ENCODE assay signal across 2 cellular contexts in the genomic region with DNA sequence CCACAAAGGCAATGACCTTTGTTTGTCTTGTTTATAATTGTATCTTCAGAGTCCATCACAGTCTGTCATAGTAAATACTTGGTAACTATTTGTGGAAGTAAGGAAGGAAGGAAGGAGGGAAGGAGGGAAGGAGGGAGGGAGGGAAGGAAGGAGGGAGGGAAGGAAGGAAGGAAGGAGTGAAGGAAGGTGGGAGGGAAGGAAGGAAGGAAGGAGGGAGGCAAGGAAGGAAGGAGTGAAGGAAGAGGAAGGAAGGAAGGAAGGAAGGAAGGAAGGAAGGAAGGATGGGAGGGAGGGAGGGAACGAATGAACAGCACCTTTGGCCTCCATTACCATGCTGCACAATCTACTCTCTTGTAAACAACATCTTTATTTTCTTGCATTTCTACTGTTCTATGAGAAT.
TF ChIP-seq lines count a peak whose summit lies in the region.

No MANE protein-coding gene starts in this region.

TF ChIP-seq in HepG2, 621 proteins besides CTCF, POLR2A, EP300 and RAD21:
- TF ChIP-seq PRMT3 (CRISPR knock-in tag; IDR thresholded peaks at IDR 0.05; ENCODE audit: borderline replicate concordance, low read depth), result no peak
- TF ChIP-seq HNRNPK (IDR thresholded peaks at IDR 0.05; ENCODE audit: low read depth, low read length, poor library complexity, severe bottlenecking), result peak; percentile 62
- TF ChIP-seq, protein P1, sequence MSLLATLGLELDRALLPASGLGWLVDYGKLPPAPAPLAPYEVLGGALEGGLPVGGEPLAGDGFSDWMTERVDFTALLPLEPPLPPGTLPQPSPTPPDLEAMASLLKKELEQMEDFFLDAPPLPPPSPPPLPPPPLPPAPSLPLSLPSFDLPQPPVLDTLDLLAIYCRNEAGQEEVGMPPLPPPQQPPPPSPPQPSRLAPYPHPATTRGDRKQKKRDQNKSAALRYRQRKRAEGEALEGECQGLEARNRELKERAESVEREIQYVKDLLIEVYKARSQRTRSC (CRISPR knock-in tag; IDR thresholded peaks at IDR 0.05; ENCODE audit: low read depth), result no peak
- TF ChIP-seq, protein P2, sequence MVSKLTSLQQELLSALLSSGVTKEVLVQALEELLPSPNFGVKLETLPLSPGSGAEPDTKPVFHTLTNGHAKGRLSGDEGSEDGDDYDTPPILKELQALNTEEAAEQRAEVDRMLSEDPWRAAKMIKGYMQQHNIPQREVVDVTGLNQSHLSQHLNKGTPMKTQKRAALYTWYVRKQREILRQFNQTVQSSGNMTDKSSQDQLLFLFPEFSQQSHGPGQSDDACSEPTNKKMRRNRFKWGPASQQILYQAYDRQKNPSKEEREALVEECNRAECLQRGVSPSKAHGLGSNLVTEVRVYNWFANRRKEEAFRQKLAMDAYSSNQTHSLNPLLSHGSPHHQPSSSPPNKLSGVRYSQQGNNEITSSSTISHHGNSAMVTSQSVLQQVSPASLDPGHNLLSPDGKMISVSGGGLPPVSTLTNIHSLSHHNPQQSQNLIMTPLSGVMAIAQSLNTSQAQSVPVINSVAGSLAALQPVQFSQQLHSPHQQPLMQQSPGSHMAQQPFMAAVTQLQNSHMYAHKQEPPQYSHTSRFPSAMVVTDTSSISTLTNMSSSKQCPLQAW (CRISPR knock-in tag; IDR thresholded peaks at IDR 0.05), result no peak
- TF ChIP-seq SRSF9 (IDR thresholded peaks at IDR 0.05; ENCODE audit: borderline replicate concordance, insufficient read depth, low read depth, low read length, poor library complexity, severe bottlenecking), result no peak
- TF ChIP-seq SP140L (CRISPR knock-in tag; IDR thresholded peaks at IDR 0.05; ENCODE audit: borderline replicate concordance), result no peak
- no peak for TF ChIP-seq MAZ (IDR thresholded peaks at IDR 0.05; ENCODE audit: borderline replicate concordance, low read depth, low read length)
- TF ChIP-seq MAZ (CRISPR knock-in tag; IDR thresholded peaks at IDR 0.05; ENCODE audit: low read depth), result no peak
- TF ChIP-seq, protein P3, sequence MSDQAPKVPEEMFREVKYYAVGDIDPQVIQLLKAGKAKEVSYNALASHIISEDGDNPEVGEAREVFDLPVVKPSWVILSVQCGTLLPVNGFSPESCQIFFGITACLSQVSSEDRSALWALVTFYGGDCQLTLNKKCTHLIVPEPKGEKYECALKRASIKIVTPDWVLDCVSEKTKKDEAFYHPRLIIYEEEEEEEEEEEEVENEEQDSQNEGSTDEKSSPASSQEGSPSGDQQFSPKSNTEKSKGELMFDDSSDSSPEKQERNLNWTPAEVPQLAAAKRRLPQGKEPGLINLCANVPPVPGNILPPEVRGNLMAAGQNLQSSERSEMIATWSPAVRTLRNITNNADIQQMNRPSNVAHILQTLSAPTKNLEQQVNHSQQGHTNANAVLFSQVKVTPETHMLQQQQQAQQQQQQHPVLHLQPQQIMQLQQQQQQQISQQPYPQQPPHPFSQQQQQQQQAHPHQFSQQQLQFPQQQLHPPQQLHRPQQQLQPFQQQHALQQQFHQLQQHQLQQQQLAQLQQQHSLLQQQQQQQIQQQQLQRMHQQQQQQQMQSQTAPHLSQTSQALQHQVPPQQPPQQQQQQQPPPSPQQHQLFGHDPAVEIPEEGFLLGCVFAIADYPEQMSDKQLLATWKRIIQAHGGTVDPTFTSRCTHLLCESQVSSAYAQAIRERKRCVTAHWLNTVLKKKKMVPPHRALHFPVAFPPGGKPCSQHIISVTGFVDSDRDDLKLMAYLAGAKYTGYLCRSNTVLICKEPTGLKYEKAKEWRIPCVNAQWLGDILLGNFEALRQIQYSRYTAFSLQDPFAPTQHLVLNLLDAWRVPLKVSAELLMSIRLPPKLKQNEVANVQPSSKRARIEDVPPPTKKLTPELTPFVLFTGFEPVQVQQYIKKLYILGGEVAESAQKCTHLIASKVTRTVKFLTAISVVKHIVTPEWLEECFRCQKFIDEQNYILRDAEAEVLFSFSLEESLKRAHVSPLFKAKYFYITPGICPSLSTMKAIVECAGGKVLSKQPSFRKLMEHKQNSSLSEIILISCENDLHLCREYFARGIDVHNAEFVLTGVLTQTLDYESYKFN (CRISPR knock-in tag; conservative IDR thresholded peaks at IDR 0.05), result no peak

TF ChIP-seq in H1, 55 proteins besides CTCF, POLR2A, EP300 and RAD21:
- TF ChIP-seq NRF1 (IDR thresholded peaks at IDR 0.05; ENCODE audit: low read depth, low read length) (no peak), ZNF274 (IDR thresholded peaks at IDR 0.05; ENCODE audit: borderline replicate concordance, extremely low read depth, low read length) (no peak), TBP (IDR thresholded peaks at IDR 0.05; ENCODE audit: low read depth, low read length) (no peak), POLR2AphosphoS5 (IDR thresholded peaks at IDR 0.05; ENCODE audit: low read depth, low read length) (no peak), PHF8 (conservative IDR thresholded peaks at IDR 0.05; ENCODE audit: low read depth, low read length) (no peak), BRCA1 (IDR thresholded peaks at IDR 0.05; ENCODE audit: low read depth, low read length) (no peak), SRF (IDR thresholded peaks at IDR 0.05; ENCODE audit: low read depth, low read length) (no peak), CREB1 (IDR thresholded peaks at IDR 0.05) (no peak), TEAD4 (IDR thresholded peaks at IDR 0.05; ENCODE audit: low read depth, low read length) (no peak), HDAC6 (IDR thresholded peaks at IDR 0.05; ENCODE audit: low read depth, low read length) (no peak), SUZ12 (IDR thresholded peaks at IDR 0.05; ENCODE audit: low read length) (no peak)
- TF ChIP-seq, protein P4, sequence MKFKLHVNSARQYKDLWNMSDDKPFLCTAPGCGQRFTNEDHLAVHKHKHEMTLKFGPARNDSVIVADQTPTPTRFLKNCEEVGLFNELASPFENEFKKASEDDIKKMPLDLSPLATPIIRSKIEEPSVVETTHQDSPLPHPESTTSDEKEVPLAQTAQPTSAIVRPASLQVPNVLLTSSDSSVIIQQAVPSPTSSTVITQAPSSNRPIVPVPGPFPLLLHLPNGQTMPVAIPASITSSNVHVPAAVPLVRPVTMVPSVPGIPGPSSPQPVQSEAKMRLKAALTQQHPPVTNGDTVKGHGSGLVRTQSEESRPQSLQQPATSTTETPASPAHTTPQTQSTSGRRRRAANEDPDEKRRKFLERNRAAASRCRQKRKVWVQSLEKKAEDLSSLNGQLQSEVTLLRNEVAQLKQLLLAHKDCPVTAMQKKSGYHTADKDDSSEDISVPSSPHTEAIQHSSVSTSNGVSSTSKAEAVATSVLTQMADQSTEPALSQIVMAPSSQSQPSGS (IDR thresholded peaks at IDR 0.05; ENCODE audit: low read length), result no peak
